Comparison of ENCODE assay signal across 22 cellular contexts in genomic region chr7:141466151-141466904, GRCh38.
"Had no signal": no experiment of that assay in that cellular context is flagged by ENCODE, and none has a peak within 500 bp of the region (broad histone marks: within the 10 kb centered on the region; RNA-seq: fewer than 3 reads in every experiment).

No MANE protein-coding gene starts in this region.

- H3K36me3 Mint-ChIP-seq: activated naive CD4-positive, alpha-beta T cell treated with anti-CD3 and anti-CD28 coated beads, Interleukin-2, amount 50 U/mL, for 72 hours had no signal

- FAIRE-seq: colon, keratinocyte had no signal

- H3K9me3 ChIP-seq: adrenal gland, right atrium auricular region, vagina had no signal

- H3K9me3 Mint-ChIP-seq: activated naive CD4-positive, alpha-beta T cell treated with anti-CD3 and anti-CD28 coated beads, Interleukin-2, amount 50 U/mL, for 72 hours; activated T-cell treated with anti-CD3 and anti-CD28 coated beads, Interleukin-2, amount 50 U/mL, for 72 hours; endodermal cell; stimulated activated naive CD8-positive, alpha-beta T cell treated with anti-CD3 and anti-CD28 coated beads, Interleukin-15, Interleukin-2, amounts not matched to agents 100 ng/mL and 50 ng/mL, for 24 hours had no signal

- H3K36me3 ChIP-seq: adrenal gland, right atrium auricular region, vagina, WERI-Rb-1 had no signal

- H3K4me3 Mint-ChIP-seq: activated T-cell treated with anti-CD3 and anti-CD28 coated beads, Interleukin-2, amount 50 U/mL, for 72 hours; endodermal cell; stimulated activated naive CD8-positive, alpha-beta T cell treated with anti-CD3 and anti-CD28 coated beads, Interleukin-15, Interleukin-2, amounts not matched to agents 100 ng/mL and 50 ng/mL, for 24 hours had no signal

- H3K27ac ChIP-seq: adrenal gland, epithelial cell of prostate, right atrium auricular region, vagina, WERI-Rb-1 had no signal

- H3K4me3 ChIP-seq: adrenal gland, right atrium auricular region, vagina had no signal

- H3K27me3 Mint-ChIP-seq: progenitor cell of endocrine pancreas; stimulated activated naive CD8-positive, alpha-beta T cell treated with anti-CD3 and anti-CD28 coated beads, Interleukin-15, Interleukin-2, amounts not matched to agents 100 ng/mL and 50 ng/mL, for 24 hours had no signal

- DNase-seq: activated CD4-positive, alpha-beta T cell treated with anti-CD3 and anti-CD28 coated beads for 1 hour; activated CD4-positive, alpha-beta T cell treated with anti-CD3 and anti-CD28 coated beads, Interleukin-2, amount 50 U/mL, for 4 hours; activated gamma-delta T cell; activated T-cell treated with anti-CD3 and anti-CD28 coated beads, Interleukin-2, amount 50 U/mL, for 72 hours; adrenal gland; endodermal cell; foreskin melanocyte; glutamatergic neuron; hippocampal formation; mammary epithelial cell; occipital lobe; trophoblast cell; WERI-Rb-1 had no signal

- ATAC-seq: activated naive CD4-positive, alpha-beta T cell treated with anti-CD3 and anti-CD28 coated beads, Interleukin-2, amount 50 U/mL, for 72 hours; activated T-cell treated with anti-CD3 and anti-CD28 coated beads, Interleukin-2, amount 50 U/mL, for 72 hours; left lobe of liver had no signal

- H3K27ac Mint-ChIP-seq: activated naive CD4-positive, alpha-beta T cell treated with anti-CD3 and anti-CD28 coated beads, Interleukin-2, amount 50 U/mL, for 72 hours; activated T-cell treated with anti-CD3 and anti-CD28 coated beads, Interleukin-2, amount 50 U/mL, for 72 hours; endodermal cell; progenitor cell of endocrine pancreas; stimulated activated naive CD8-positive, alpha-beta T cell treated with anti-CD3 and anti-CD28 coated beads, Interleukin-15, Interleukin-2, amounts not matched to agents 100 ng/mL and 50 ng/mL, for 24 hours had no signal

- H3K4me1 Mint-ChIP-seq: endodermal cell had no signal

- H3K4me1 ChIP-seq: adrenal gland had no signal

- H3K27me3 ChIP-seq: adrenal gland, right atrium auricular region, vagina had no signal
